Comparison of ENCODE assay signal across 3 cellular contexts in the genomic region with DNA sequence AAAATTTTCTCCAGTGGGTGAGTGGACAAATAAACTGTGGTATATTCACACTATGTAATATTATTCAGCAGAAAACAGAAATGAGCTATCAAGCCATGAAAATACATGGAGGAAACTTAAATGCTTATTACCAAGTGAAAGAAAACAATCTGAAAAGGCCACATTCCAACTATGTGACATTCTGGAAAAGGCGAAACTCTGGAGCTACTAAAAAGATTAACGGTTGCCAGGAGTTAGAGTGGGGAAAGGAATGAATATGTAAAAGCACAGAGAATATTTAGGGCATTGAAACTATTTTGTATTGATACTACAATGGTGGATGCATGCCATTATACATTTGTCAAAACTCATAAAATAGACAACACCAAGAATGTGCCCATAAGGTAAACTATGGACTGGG.
"Had no signal": no experiment of that assay in that cellular context is flagged by ENCODE, and none has a peak within 500 bp of the region (broad histone marks: within the 10 kb centered on the region; RNA-seq: fewer than 3 reads in every experiment).

No MANE protein-coding gene starts in this region.

- DNase-seq: GDM1, GF-D8 had no signal

- H3K4me3 ChIP-seq: GM12878 had no signal
